In genomic region chr16:69821844-69822173, GRCh38 we compare ENCODE assay signal across 18 cellular contexts. TPM values are rescaled to one million over a fixed set of nuclear protein-coding genes. Genes with fewer than 3 reads are reported as not detected.
DNase-seq lines count a peak whose midpoint lies in the region; ATAC-seq and TF ChIP-seq lines count a peak whose summit lies in the region.
"Had no signal": no experiment of that assay in that cellular context is flagged by ENCODE, and none has a peak within 500 bp of the region (broad histone marks: within the 10 kb centered on the region; RNA-seq: fewer than 3 reads in every experiment).

No MANE protein-coding gene starts in this region.

- POLR2A ChIA-PET in Caco-2 (lab: Charles Lee) = interaction anchor here (0.7 kb wide), 1 partner anchor 19 kb away, joined by 3 read pairs; no protein-coding TSS in a partner anchor

- no peak for ATAC-seq in stimulated activated naive B cell treated with anti-CD40 and anti-IgM and Interleukin-4, amounts not matched to agents 10 μg/mL and 1 μg/mL and 100 μg/mL, for 72 hours (replicated peaks)
- ATAC-seq: CD8-positive, alpha-beta T cell had no signal

- H3K27ac Mint-ChIP-seq in chondrocyte (ENCODE audit: unreplicated experiment) (peak overlapping the region; percentile 94), osteocyte (ENCODE audit: unreplicated experiment) (peak overlapping the region; percentile 75), type B pancreatic cell (peak overlapping the region; percentile 78), Caco-2 (ENCODE audit: unreplicated experiment) (no peak overlapping the region)
- H3K27ac Mint-ChIP-seq in stimulated activated naive B cell treated with anti-CD40 and anti-IgM and Interleukin-4, amounts not matched to agents 10 μg/mL and 1 μg/mL and 100 μg/mL, for 72 hours = no peak overlapping the region
- H3K27ac Mint-ChIP-seq: CD8-positive, alpha-beta T cell; HFFc6 had no signal

- H3K9me3 ChIP-seq in Caco-2 = no peaks in the 10 kb centered on the region

- H3K9me3 Mint-ChIP-seq in chondrocyte (ENCODE audit: low read depth) (no peaks in the 10 kb centered on the region), osteocyte (ENCODE audit: unreplicated experiment) (no peaks in the 10 kb centered on the region), type B pancreatic cell (peaks cover 5% of the 10 kb centered on the region), Caco-2 (ENCODE audit: unreplicated experiment) (no peaks in the 10 kb centered on the region)
- H3K9me3 Mint-ChIP-seq in stimulated activated naive B cell treated with anti-CD40 and anti-IgM and Interleukin-4, amounts not matched to agents 10 μg/mL and 1 μg/mL and 100 μg/mL, for 72 hours = peaks cover 0 to 2% of the 10 kb centered on the region in 2 donors
- H3K9me3 Mint-ChIP-seq: CD8-positive, alpha-beta T cell; HFFc6 had no signal

- H3K4me3 ChIP-seq in Caco-2 (ENCODE audit: low read depth, low read length) = no peak overlapping the region
- H3K4me3 ChIP-seq: BLaER1 had no signal

- H3K27me3 Mint-ChIP-seq in chondrocyte (ENCODE audit: low read depth) (no peaks in the 10 kb centered on the region), osteocyte (ENCODE audit: unreplicated experiment) (no peaks in the 10 kb centered on the region), type B pancreatic cell (no peaks in the 10 kb centered on the region), Caco-2 (ENCODE audit: insufficient read depth, unreplicated experiment) (no peaks in the 10 kb centered on the region)
- no peaks in the 10 kb centered on the region for H3K27me3 Mint-ChIP-seq in stimulated activated naive B cell treated with anti-CD40 and anti-IgM and Interleukin-4, amounts not matched to agents 10 μg/mL and 1 μg/mL and 100 μg/mL, for 72 hours

- no TSS peak for BruUV-seq in Caco-2 (replicated peaks; lab: Mats Ljungman, UMichigan)

- H3K4me1 Mint-ChIP-seq in chondrocyte (ENCODE audit: low read depth) (peaks cover 16% of the 10 kb centered on the region), osteocyte (ENCODE audit: unreplicated experiment) (peaks cover 12% of the 10 kb centered on the region), type B pancreatic cell (ENCODE audit: unreplicated experiment) (peaks cover 33% of the 10 kb centered on the region), Caco-2 (ENCODE audit: low read depth, unreplicated experiment) (peaks cover 11% of the 10 kb centered on the region)
- peaks cover 15 to 25% of the 10 kb centered on the region in 2 donors for H3K4me1 Mint-ChIP-seq in stimulated activated naive B cell treated with anti-CD40 and anti-IgM and Interleukin-4, amounts not matched to agents 10 μg/mL and 1 μg/mL and 100 μg/mL, for 72 hours

- no peak for DNase-seq in chondrocyte (ENCODE audit: low spot score)
- DNase-seq in osteocyte (ENCODE audit: extremely low spot score, unreplicated experiment) = no peak
- no peak for DNase-seq in type B pancreatic cell (ENCODE audit: extremely low spot score, unreplicated experiment)
- DNase-seq in activated CD4-positive, CD25-positive, alpha-beta regulatory T cell (lab: John Stamatoyannopoulos, UW) = no peak
- no peak for DNase-seq in Caco-2
- no peak for DNase-seq in stimulated activated naive B cell treated with anti-CD40 and anti-IgM and Interleukin-4, amounts not matched to agents 10 μg/mL and 1 μg/mL and 100 μg/mL, for 72 hours
- DNase-seq: CD8-positive, alpha-beta T cell; DND-41; H7; HFFc6; NCI-H1417 treated with DMSO at 0.1 percent for 48 hours; NCI-H2029; NCI-H345; NCI-H524 treated with DMSO at 0.1 percent for 48 hours; SHP77 had no signal

- TF ChIP-seq CTCF in chondrocyte (IDR thresholded peaks at IDR 0.05) (no peak), osteocyte (IDR thresholded peaks at IDR 0.05) (no peak), type B pancreatic cell (conservative IDR thresholded peaks at IDR 0.05) (no peak), Caco-2 (IDR thresholded peaks at IDR 0.05; ENCODE audit: insufficient read depth in 1 of 2, low read depth in 1 of 2, low read length in 1 of 2, severe bottlenecking in 1 of 2, unreplicated experiment in 1 of 2) (no peak)

- no peaks in the 10 kb centered on the region for H3K27me3 ChIP-seq in Caco-2 (replicated peaks; ENCODE audit: control insufficient read depth, insufficient read depth, low read length)
- H3K27me3 ChIP-seq: BLaER1 had no signal

- no peak overlapping the region for H3K4me3 Mint-ChIP-seq in chondrocyte (ENCODE audit: unreplicated experiment)
- H3K4me3 Mint-ChIP-seq in osteocyte (ENCODE audit: unreplicated experiment) = no peak overlapping the region
- no peak overlapping the region for H3K4me3 Mint-ChIP-seq in type B pancreatic cell
- H3K4me3 Mint-ChIP-seq in Caco-2 (ENCODE audit: unreplicated experiment) = no peak overlapping the region
- no peak overlapping the region for H3K4me3 Mint-ChIP-seq in stimulated activated naive B cell treated with anti-CD40 and anti-IgM and Interleukin-4, amounts not matched to agents 10 μg/mL and 1 μg/mL and 100 μg/mL, for 72 hours
- H3K4me3 Mint-ChIP-seq: CD8-positive, alpha-beta T cell; HFFc6 had no signal

- H3K27ac ChIP-seq in angular gyrus (ENCODE audit: low read depth, low read length) = peak overlapping the region; percentile 35
- H3K27ac ChIP-seq: HL-60 had no signal

- intact Hi-C loops in Caco-2 (cut with micrococcal nuclease; ENCODE audit: unreplicated experiment) = no loop called here

- CTCF ChIA-PET in Caco-2 (lab: Charles Lee) = no interaction called here

- H3K4me1 ChIP-seq in Caco-2 = no peaks in the 10 kb centered on the region

- H3K36me3 ChIP-seq in Caco-2 (ENCODE audit: control insufficient read depth, insufficient read depth, low read length) = no peaks in the 10 kb centered on the region

- H3K36me3 Mint-ChIP-seq in chondrocyte (ENCODE audit: low read depth) (peaks cover 5% of the 10 kb centered on the region), osteocyte (ENCODE audit: unreplicated experiment) (peaks cover 5% of the 10 kb centered on the region), type B pancreatic cell (peaks cover 13% of the 10 kb centered on the region), Caco-2 (ENCODE audit: insufficient read depth, unreplicated experiment) (peaks cover 15% of the 10 kb centered on the region)
- H3K36me3 Mint-ChIP-seq in stimulated activated naive B cell treated with anti-CD40 and anti-IgM and Interleukin-4, amounts not matched to agents 10 μg/mL and 1 μg/mL and 100 μg/mL, for 72 hours = peaks cover 35% of the 10 kb centered on the region in 2 donors

RNA-seq across cellular contexts. Expression of gene WWP2, which starts 59.7 kb away (rescaled TPM):
- 37.9 to 41.2 TPM (median 39.9 TPM) in 3 replicates for total RNA-seq in chondrocyte
- 36.2 and 38.2 TPM in 2 replicates for total RNA-seq in osteocyte
- 37.2 and 38.8 TPM in 2 replicates for total RNA-seq in type B pancreatic cell (ENCODE audit: low replicate concordance)
- 39.7 and 43.9 TPM in 2 replicates for total RNA-seq in Caco-2 (2022)

Comparison
In these comparisons a context has a peak if more than half of its experiments do, and no peak if none do; other contexts are left out.
1. H3K27ac Mint-ChIP-seq: peak in chondrocyte (single experiment), osteocyte (single experiment) and type B pancreatic cell (single experiment); none in Caco-2 (single experiment) and stimulated activated naive B cell treated with anti-CD40 and anti-IgM and Interleukin-4, amounts not matched to agents 10 μg/mL and 1 μg/mL and 100 μg/mL, for 72 hours (single experiment).